1 cellular context compared by ENCODE assay signal in the genomic region with DNA sequence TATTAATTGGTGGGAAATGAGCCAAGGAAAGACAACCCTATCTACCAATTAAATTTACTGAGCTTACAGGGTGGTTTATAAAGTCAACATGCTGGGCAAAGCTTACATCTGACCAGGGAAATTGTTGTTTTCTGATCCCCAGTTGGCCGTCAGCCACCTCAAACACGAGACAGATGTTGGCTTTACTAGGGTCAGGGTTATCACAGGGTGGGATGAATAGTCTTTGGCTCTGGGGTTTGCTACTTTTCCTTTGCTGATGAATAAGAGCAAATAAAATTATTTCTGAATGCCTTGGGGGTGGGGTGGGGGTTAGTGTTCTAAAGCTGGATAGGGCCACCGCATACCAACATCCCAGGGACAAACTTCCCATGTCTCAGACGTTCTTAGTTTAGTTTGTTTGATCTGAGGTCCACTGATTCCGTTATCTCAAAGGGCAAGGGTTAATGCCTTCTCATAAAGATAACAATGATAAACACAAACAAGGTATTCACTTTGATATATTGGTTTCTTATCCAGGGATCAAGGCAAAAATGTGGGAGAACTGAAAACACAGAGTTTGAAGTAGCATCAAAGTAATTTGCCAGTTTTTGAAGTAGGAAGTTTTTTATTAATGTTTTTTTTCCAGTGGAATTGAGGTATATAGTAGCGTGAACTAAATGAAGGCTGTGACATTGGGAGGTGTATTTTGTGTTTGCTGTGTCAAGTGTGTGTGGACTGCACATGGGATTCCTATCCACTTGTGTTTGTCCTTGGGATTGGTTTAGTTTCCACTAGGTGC.
TF ChIP-seq lines count a peak whose summit lies in the region.

No MANE protein-coding gene starts in this region.

TF ChIP-seq in HepG2, 621 proteins besides CTCF, POLR2A, EP300 and RAD21 (continued from another document and continues in another):
- TF ChIP-seq, protein P1, sequence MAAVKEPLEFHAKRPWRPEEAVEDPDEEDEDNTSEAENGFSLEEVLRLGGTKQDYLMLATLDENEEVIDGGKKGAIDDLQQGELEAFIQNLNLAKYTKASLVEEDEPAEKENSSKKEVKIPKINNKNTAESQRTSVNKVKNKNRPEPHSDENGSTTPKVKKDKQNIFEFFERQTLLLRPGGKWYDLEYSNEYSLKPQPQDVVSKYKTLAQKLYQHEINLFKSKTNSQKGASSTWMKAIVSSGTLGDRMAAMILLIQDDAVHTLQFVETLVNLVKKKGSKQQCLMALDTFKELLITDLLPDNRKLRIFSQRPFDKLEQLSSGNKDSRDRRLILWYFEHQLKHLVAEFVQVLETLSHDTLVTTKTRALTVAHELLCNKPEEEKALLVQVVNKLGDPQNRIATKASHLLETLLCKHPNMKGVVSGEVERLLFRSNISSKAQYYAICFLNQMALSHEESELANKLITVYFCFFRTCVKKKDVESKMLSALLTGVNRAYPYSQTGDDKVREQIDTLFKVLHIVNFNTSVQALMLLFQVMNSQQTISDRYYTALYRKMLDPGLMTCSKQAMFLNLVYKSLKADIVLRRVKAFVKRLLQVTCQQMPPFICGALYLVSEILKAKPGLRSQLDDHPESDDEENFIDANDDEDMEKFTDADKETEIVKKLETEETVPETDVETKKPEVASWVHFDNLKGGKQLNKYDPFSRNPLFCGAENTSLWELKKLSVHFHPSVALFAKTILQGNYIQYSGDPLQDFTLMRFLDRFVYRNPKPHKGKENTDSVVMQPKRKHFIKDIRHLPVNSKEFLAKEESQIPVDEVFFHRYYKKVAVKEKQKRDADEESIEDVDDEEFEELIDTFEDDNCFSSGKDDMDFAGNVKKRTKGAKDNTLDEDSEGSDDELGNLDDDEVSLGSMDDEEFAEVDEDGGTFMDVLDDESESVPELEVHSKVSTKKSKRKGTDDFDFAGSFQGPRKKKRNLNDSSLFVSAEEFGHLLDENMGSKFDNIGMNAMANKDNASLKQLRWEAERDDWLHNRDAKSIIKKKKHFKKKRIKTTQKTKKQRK (IDR thresholded peaks at IDR 0.05; ENCODE audit: low read length) = no peak
- TF ChIP-seq ZNF816 (CRISPR knock-in tag; IDR thresholded peaks at IDR 0.05; ENCODE audit: borderline replicate concordance) (no peak), GTF3A (CRISPR knock-in tag; conservative IDR thresholded peaks at IDR 0.05) (no peak), TMF1 (CRISPR knock-in tag; IDR thresholded peaks at IDR 0.05; ENCODE audit: low read depth) (no peak), SMARCC2 (IDR thresholded peaks at IDR 0.05) (no peak), ZNF570 (CRISPR knock-in tag; IDR thresholded peaks at IDR 0.05; ENCODE audit: borderline replicate concordance) (no peak), AGO1 (IDR thresholded peaks at IDR 0.05; ENCODE audit: low read depth, low read length, poor library complexity, severe bottlenecking) (no peak), ZSCAN12 (CRISPR knock-in tag; IDR thresholded peaks at IDR 0.05) (no peak), ZNF451 (CRISPR knock-in tag; IDR thresholded peaks at IDR 0.05) (no peak), SMAD3 (CRISPR knock-in tag; IDR thresholded peaks at IDR 0.05) (peak; percentile 83), HMGA1 (CRISPR knock-in tag; conservative IDR thresholded peaks at IDR 0.05) (no peak), ZNF484 (CRISPR knock-in tag; IDR thresholded peaks at IDR 0.05; ENCODE audit: borderline replicate concordance, low read depth) (no peak), GPN1 (CRISPR knock-in tag; IDR thresholded peaks at IDR 0.05; ENCODE audit: borderline replicate concordance) (no peak), KLF13 (CRISPR knock-in tag; IDR thresholded peaks at IDR 0.05) (no peak), GTF2F1 (IDR thresholded peaks at IDR 0.05; ENCODE audit: low read length) (no peak), ZNF737 (CRISPR knock-in tag; IDR thresholded peaks at IDR 0.05; ENCODE audit: borderline replicate concordance) (no peak), GATAD2A (CRISPR knock-in tag; IDR thresholded peaks at IDR 0.05) (peak; percentile 90), SCMH1 (CRISPR knock-in tag; IDR thresholded peaks at IDR 0.05; ENCODE audit: borderline replicate concordance) (no peak), ZIK1 (CRISPR knock-in tag; IDR thresholded peaks at IDR 0.05; ENCODE audit: borderline replicate concordance, low read depth) (no peak), SIN3B (IDR thresholded peaks at IDR 0.05; ENCODE audit: low read length) (no peak), ZNF263 (CRISPR knock-in tag; IDR thresholded peaks at IDR 0.05) (no peak), ARNT2 (CRISPR knock-in tag; IDR thresholded peaks at IDR 0.05; ENCODE audit: low read depth) (no peak), SIN3A (IDR thresholded peaks at IDR 0.05; ENCODE audit: borderline replicate concordance, low read depth, low read length) (no peak), ZBTB21 (CRISPR knock-in tag; IDR thresholded peaks at IDR 0.05) (0 out of 2 replicates have a peak, but pooled peaks have one; percentile 24), KDM1A (CRISPR knock-in tag; IDR thresholded peaks at IDR 0.05) (no peak; the same call in 1 of the 2 replicates), ZNF230 (CRISPR knock-in tag; IDR thresholded peaks at IDR 0.05) (no peak), ZNF766 (CRISPR knock-in tag; IDR thresholded peaks at IDR 0.05; ENCODE audit: borderline replicate concordance) (no peak), GATA4 (IDR thresholded peaks at IDR 0.05; ENCODE audit: borderline replicate concordance, low read depth) (peak; percentile 100), SALL1 (CRISPR knock-in tag; IDR thresholded peaks at IDR 0.05) (peak; percentile 87), ZSCAN20 (CRISPR knock-in tag; IDR thresholded peaks at IDR 0.05; ENCODE audit: borderline replicate concordance) (no peak; the same call in 1 of the 2 replicates), YEATS4 (CRISPR knock-in tag; IDR thresholded peaks at IDR 0.05; ENCODE audit: borderline replicate concordance) (0 out of 2 replicates have a peak, but pooled peaks have one; percentile 58), EHMT2 (IDR thresholded peaks at IDR 0.05; ENCODE audit: borderline replicate concordance, low read depth, low read length) (peak; percentile 73; the same call in 1 of the 2 replicates), ZBTB20 (CRISPR knock-in tag; IDR thresholded peaks at IDR 0.05; ENCODE audit: borderline replicate concordance, low read depth) (peak; percentile 94; the same call in 1 of the 2 replicates), NFKB2 (CRISPR knock-in tag; IDR thresholded peaks at IDR 0.05; ENCODE audit: borderline replicate concordance) (no peak), SOX6 (IDR thresholded peaks at IDR 0.05) (no peak), SOX6 (CRISPR knock-in tag; IDR thresholded peaks at IDR 0.05) (peak; percentile 97), BRCA1 (CRISPR knock-in tag; IDR thresholded peaks at IDR 0.05) (peak; percentile 81; the same call in 1 of the 2 replicates), MAF1 (CRISPR knock-in tag; IDR thresholded peaks at IDR 0.05; ENCODE audit: borderline replicate concordance) (0 out of 2 replicates have a peak, but pooled peaks have one; percentile 36)
- TF ChIP-seq, protein P2, sequence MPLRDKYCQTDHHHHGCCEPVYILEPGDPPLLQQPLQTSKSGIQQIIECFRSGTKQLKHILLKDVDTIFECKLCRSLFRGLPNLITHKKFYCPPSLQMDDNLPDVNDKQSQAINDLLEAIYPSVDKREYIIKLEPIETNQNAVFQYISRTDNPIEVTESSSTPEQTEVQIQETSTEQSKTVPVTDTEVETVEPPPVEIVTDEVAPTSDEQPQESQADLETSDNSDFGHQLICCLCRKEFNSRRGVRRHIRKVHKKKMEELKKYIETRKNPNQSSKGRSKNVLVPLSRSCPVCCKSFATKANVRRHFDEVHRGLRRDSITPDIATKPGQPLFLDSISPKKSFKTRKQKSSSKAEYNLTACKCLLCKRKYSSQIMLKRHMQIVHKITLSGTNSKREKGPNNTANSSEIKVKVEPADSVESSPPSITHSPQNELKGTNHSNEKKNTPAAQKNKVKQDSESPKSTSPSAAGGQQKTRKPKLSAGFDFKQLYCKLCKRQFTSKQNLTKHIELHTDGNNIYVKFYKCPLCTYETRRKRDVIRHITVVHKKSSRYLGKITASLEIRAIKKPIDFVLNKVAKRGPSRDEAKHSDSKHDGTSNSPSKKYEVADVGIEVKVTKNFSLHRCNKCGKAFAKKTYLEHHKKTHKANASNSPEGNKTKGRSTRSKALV (CRISPR knock-in tag; IDR thresholded peaks at IDR 0.05) = 0 out of 2 replicates have a peak, but pooled peaks have one; percentile 39
- TF ChIP-seq, protein P3, sequence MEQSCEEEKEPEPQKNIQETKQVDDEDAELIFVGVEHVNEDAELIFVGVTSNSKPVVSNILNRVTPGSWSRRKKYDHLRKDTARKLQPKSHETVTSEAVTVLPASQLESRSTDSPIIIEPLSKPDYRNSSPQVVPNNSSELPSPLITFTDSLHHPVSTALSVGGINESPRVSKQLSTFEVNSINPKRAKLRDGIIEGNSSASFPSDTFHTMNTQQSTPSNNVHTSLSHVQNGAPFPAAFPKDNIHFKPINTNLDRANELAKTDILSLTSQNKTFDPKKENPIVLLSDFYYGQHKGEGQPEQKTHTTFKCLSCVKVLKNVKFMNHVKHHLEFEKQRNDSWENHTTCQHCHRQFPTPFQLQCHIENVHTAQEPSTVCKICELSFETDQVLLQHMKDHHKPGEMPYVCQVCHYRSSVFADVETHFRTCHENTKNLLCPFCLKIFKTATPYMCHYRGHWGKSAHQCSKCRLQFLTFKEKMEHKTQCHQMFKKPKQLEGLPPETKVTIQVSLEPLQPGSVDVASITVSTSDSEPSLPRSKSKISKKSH (CRISPR knock-in tag; IDR thresholded peaks at IDR 0.05; ENCODE audit: borderline replicate concordance) = no peak
- TF ChIP-seq, protein P4, sequence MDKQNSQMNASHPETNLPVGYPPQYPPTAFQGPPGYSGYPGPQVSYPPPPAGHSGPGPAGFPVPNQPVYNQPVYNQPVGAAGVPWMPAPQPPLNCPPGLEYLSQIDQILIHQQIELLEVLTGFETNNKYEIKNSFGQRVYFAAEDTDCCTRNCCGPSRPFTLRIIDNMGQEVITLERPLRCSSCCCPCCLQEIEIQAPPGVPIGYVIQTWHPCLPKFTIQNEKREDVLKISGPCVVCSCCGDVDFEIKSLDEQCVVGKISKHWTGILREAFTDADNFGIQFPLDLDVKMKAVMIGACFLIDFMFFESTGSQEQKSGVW (CRISPR knock-in tag; IDR thresholded peaks at IDR 0.05; ENCODE audit: borderline replicate concordance) = no peak
- TF ChIP-seq, protein P5, sequence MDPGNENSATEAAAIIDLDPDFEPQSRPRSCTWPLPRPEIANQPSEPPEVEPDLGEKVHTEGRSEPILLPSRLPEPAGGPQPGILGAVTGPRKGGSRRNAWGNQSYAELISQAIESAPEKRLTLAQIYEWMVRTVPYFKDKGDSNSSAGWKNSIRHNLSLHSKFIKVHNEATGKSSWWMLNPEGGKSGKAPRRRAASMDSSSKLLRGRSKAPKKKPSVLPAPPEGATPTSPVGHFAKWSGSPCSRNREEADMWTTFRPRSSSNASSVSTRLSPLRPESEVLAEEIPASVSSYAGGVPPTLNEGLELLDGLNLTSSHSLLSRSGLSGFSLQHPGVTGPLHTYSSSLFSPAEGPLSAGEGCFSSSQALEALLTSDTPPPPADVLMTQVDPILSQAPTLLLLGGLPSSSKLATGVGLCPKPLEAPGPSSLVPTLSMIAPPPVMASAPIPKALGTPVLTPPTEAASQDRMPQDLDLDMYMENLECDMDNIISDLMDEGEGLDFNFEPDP (CRISPR knock-in tag; conservative IDR thresholded peaks at IDR 0.05) = no peak
- TF ChIP-seq, protein P6, sequence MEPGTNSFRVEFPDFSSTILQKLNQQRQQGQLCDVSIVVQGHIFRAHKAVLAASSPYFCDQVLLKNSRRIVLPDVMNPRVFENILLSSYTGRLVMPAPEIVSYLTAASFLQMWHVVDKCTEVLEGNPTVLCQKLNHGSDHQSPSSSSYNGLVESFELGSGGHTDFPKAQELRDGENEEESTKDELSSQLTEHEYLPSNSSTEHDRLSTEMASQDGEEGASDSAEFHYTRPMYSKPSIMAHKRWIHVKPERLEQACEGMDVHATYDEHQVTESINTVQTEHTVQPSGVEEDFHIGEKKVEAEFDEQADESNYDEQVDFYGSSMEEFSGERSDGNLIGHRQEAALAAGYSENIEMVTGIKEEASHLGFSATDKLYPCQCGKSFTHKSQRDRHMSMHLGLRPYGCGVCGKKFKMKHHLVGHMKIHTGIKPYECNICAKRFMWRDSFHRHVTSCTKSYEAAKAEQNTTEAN (CRISPR knock-in tag; conservative IDR thresholded peaks at IDR 0.05) = peak; percentile 91
- TF ChIP-seq, protein P7, sequence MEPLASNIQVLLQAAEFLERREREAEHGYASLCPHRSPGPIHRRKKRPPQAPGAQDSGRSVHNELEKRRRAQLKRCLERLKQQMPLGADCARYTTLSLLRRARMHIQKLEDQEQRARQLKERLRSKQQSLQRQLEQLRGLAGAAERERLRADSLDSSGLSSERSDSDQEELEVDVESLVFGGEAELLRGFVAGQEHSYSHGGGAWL (CRISPR knock-in tag; IDR thresholded peaks at IDR 0.05) = no peak
- TF ChIP-seq, protein P8, sequence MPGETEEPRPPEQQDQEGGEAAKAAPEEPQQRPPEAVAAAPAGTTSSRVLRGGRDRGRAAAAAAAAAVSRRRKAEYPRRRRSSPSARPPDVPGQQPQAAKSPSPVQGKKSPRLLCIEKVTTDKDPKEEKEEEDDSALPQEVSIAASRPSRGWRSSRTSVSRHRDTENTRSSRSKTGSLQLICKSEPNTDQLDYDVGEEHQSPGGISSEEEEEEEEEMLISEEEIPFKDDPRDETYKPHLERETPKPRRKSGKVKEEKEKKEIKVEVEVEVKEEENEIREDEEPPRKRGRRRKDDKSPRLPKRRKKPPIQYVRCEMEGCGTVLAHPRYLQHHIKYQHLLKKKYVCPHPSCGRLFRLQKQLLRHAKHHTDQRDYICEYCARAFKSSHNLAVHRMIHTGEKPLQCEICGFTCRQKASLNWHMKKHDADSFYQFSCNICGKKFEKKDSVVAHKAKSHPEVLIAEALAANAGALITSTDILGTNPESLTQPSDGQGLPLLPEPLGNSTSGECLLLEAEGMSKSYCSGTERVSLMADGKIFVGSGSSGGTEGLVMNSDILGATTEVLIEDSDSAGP (CRISPR knock-in tag; IDR thresholded peaks at IDR 0.05; ENCODE audit: borderline replicate concordance) = no peak
- TF ChIP-seq, protein P9, sequence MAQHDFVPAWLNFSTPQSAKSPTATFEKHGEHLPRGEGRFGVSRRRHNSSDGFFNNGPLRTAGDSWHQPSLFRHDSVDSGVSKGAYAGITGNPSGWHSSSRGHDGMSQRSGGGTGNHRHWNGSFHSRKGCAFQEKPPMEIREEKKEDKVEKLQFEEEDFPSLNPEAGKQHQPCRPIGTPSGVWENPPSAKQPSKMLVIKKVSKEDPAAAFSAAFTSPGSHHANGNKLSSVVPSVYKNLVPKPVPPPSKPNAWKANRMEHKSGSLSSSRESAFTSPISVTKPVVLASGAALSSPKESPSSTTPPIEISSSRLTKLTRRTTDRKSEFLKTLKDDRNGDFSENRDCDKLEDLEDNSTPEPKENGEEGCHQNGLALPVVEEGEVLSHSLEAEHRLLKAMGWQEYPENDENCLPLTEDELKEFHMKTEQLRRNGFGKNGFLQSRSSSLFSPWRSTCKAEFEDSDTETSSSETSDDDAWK (CRISPR knock-in tag; IDR thresholded peaks at IDR 0.05) = no peak
- TF ChIP-seq, protein P10, sequence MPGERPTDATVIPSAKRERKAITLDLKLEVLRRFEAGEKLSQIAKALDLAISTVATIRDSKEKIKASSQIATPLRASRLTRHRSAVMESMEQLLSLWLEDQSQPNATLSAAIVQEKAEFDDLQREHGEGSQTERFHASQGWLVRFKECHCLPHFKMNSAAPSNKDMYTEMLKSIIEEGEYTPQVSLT (CRISPR knock-in tag; IDR thresholded peaks at IDR 0.05; ENCODE audit: borderline replicate concordance, low read depth) = no peak
